Comparison of ENCODE assay signal across 8 cellular contexts in genomic region chr12:51323317-51323960, GRCh38. TPM values are rescaled to one million over a fixed set of nuclear protein-coding genes. Genes with fewer than 3 reads are reported as not detected.
DNase-seq lines count a peak whose midpoint lies in the region; ATAC-seq, FAIRE-seq and TF ChIP-seq lines count a peak whose summit lies in the region.

No MANE protein-coding gene starts in this region.

- TF ChIP-seq CTCF in K562 (IDR thresholded peaks at IDR 0.05 in 2 of 3, conservative IDR thresholded peaks at IDR 0.05 in 1 of 3; ENCODE audit: insufficient read depth in 2 of 3, low read depth in 1 of 3, low read length in 3 of 3): no peak
- TF ChIP-seq CTCF in WERI-Rb-1 (IDR thresholded peaks at IDR 0.05; ENCODE audit: low read depth, low read length): no peak

- FAIRE-seq in GM19239 (lab: Jason Lieb, UNC): peak; percentile 73
- no peak for FAIRE-seq in K562 (lab: Jason Lieb, UNC)

- H3K27me3 ChIP-seq in K562 (ENCODE audit: control insufficient read depth in 2 of 2, insufficient read depth in 2 of 2, low read length in 2 of 2) (no peaks in the 10 kb centered on the region), WERI-Rb-1 (ENCODE audit: insufficient read depth, low read depth, severe bottlenecking) (no peaks in the 10 kb centered on the region)

- in situ Hi-C loops in K562 (cut with MboI): no loop called here

- intact Hi-C loops in K562 (cut with micrococcal nuclease): no loop called here

- H3K27me3 Mint-ChIP-seq in T-cell: no peaks in the 10 kb centered on the region

- no peak for TF ChIP-seq POLR2A in K562 (conservative IDR thresholded peaks at IDR 0.05)

- CTCF ChIA-PET in T-cell (lab: Charles Lee): interaction anchor here (0.6 to 3.4 kb wide), 4 partner anchors 15 to 46 kb away, joined by 3 to 20 read pairs (median 7); no protein-coding TSS in a partner anchor
- CTCF ChIA-PET in K562 (lab: Yijun Ruan, JAX; ENCODE audit: low intra/inter-chr PET ratio): no interaction called here

- H3K4me3 Mint-ChIP-seq in T-cell: peak overlapping the region; percentile 96 to 98 (median 96)

- no peaks in the 10 kb centered on the region for H3K9me3 Mint-ChIP-seq in T-cell

- no peak for TF ChIP-seq RAD21 in K562 (CRISPR knock-in tag; conservative IDR thresholded peaks at IDR 0.05 in 1 of 2, IDR thresholded peaks at IDR 0.05 in 1 of 2)

- H3K36me3 Mint-ChIP-seq in T-cell: peaks cover 26% of the 10 kb centered on the region

- H3K36me3 ChIP-seq in K562 (ENCODE audit: control insufficient read depth, insufficient read depth, low read length) (no peaks in the 10 kb centered on the region), WERI-Rb-1 (no peaks in the 10 kb centered on the region)

- no peaks in the 10 kb centered on the region for H4K20me1 ChIP-seq in K562 (replicated peaks; ENCODE audit: control insufficient read depth, insufficient read depth, low read length)

- TF ChIP-seq EP300 in K562 (IDR thresholded peaks at IDR 0.05; ENCODE audit: low read length): no peak

- no TSS peak for BruUV-seq in K562 (replicated peaks; lab: Mats Ljungman, UMichigan)

- H3K4me1 Mint-ChIP-seq in T-cell: peaks cover 90 to 93% (median 91%) of the 10 kb centered on the region in 3 donors

- no peak overlapping the region for H3K9ac ChIP-seq in K562 (ENCODE audit: insufficient read depth in 1 of 2, low read depth in 2 of 2, low read length in 2 of 2)

- H3K27ac Mint-ChIP-seq in T-cell: peak overlapping the region; percentile 98

- 88% methylated on average over 11 of the region's 15 CpGs for WGBS in K562 (ENCODE audit: insufficient coverage, low coverage, missing lambda C conversion rate)

- 0 out of 2 replicates have a peak overlapping the region, but pooled peaks have one; percentile 88 for H2AFZ ChIP-seq in K562 (ENCODE audit: low read depth, low read length)

- H3K9me1 ChIP-seq in K562 (ENCODE audit: control insufficient read depth, insufficient read depth, low read length): no peaks in the 10 kb centered on the region

- ATAC-seq in T-cell (replicated peaks in 1 of 4) (peak; percentile 32 to 75 (median 51)), K562 (no peak)

- POLR2A ChIA-PET in T-cell (lab: Charles Lee): interaction anchor here in 1 of 2 donors (1.0 kb wide), 1 partner anchor 83 kb away, joined by 3 read pairs; no protein-coding TSS in a partner anchor
- POLR2A ChIA-PET in K562 (lab: Yijun Ruan, JAX): interaction anchor here (0.6 kb wide), 1 partner anchor 30 kb away, joined by 5 read pairs; no protein-coding TSS in a partner anchor

- H3K4me1 ChIP-seq in K562 (replicated peaks in 1 of 2; ENCODE audit: control insufficient read depth in 2 of 2, insufficient read depth in 2 of 2, low read length in 2 of 2): peaks cover 51 to 75% of the 10 kb centered on the region in 2 experiments

- no peaks in the 10 kb centered on the region for H3K9me3 ChIP-seq in K562 (replicated peaks; ENCODE audit: control insufficient read depth, insufficient read depth, low read depth, low read length)
- H3K9me3 ChIP-seq in WERI-Rb-1 (ENCODE audit: severe bottlenecking): no peaks in the 10 kb centered on the region

- no peak overlapping the region for H3K27ac ChIP-seq in K562 (ENCODE audit: extremely low read depth, low read depth, low read length)
- H3K27ac ChIP-seq in WERI-Rb-1: no peak overlapping the region

- DNase-seq in GM19239 (ENCODE audit: insufficient read length, low spot score): no peak
- peak; percentile 30 to 77 (median 60) for DNase-seq in T-cell
- DNase-seq in K562 (ENCODE audit: extremely low read depth in 1 of 4, low spot score in 3 of 4): no peak
- DNase-seq in stimulated activated CD8-positive, alpha-beta memory T cell treated with anti-CD3 and anti-CD28 coated beads, Interleukin-7, amount 100 ng/mL, for 1 hour (ENCODE audit: low read depth in 2 of 2): peak; percentile 11 to 36
- no peak for DNase-seq in COLO668 (lab: John Stamatoyannopoulos, UW; ENCODE audit: unreplicated experiment)
- DNase-seq in WERI-Rb-1: no peak
- no peak for DNase-seq in NCI-H2029 treated with DMSO at 0.1 percent for 48 hours (lab: John Stamatoyannopoulos, UW)
- DNase-seq in inferior parietal cortex (ENCODE audit: extremely low spot score): no peak

- H3K4me3 ChIP-seq in K562: no peak overlapping the region
- no peak overlapping the region for H3K4me3 ChIP-seq in WERI-Rb-1 (ENCODE audit: low read depth, low read length)

- H3K4me2 ChIP-seq in K562 (ENCODE audit: insufficient read depth, low read length): no peak overlapping the region

- H3K79me2 ChIP-seq in K562 (ENCODE audit: control insufficient read depth, insufficient read depth, low read length): no peaks in the 10 kb centered on the region

TF ChIP-seq in K562, 482 proteins besides CTCF, POLR2A, EP300 and RAD21 (continues in another document):
- no peak for TF ChIP-seq FUS (optimal IDR thresholded peaks at IDR 0.05; ENCODE audit: low read depth, low read length)
- TF ChIP-seq ETV6 (IDR thresholded peaks at IDR 0.05; ENCODE audit: borderline replicate concordance in 1 of 2, low read depth in 2 of 2, low read length in 1 of 2): no peak
- TF ChIP-seq ETV6 (CRISPR knock-in tag; IDR thresholded peaks at IDR 0.05; ENCODE audit: borderline replicate concordance): no peak

RNA-seq across cellular contexts. Expression of gene BIN2, which starts 0.5 kb away (rescaled TPM):
- total RNA-seq in T-cell (100 to 1,000 TPM; 196 to 240 (median 202) TPM), K562 (2014; rRNA removed) (0.20 TPM in 1 of 2 replicates, not detected in the other), K562 (2014; rRNA removed; fragmentation: Illumina TruSeq; extraction: Trizol) (0.18 and 0.38 TPM in 2 replicates), K562 (2015; rRNA removed; fragmentation: Illumina TruSeq; extraction: Trizol) (0.22 and 0.23 TPM in 2 replicates), K562 (2021) (0.29 and 0.45 TPM in 2 replicates)
- 0.19 and 0.76 TPM in 2 replicates for total RNA-seq in K562 (2011; cell fraction: chromatin; rRNA removed; ENCODE audit: low replicate concordance)
- total RNA-seq in K562 (2011; cell fraction: nucleolus; rRNA removed): not detected in 2 replicates
- not detected in 2 replicates for total RNA-seq in K562 (2011; cell fraction: nucleoplasm; rRNA removed)
- polyA plus RNA-seq in K562 (2011; rRNA removed) (0.20 and 0.28 TPM in 2 replicates), K562 (2014; fragmentation: Illumina TruSeq; extraction: Trizol) (0.33 and 0.39 TPM in 2 replicates), K562 (2014; fragmentation: Nextera tagmentation; extraction: Ambion mirVana) (under 1 TPM; 0.04 to 0.11 TPM), K562 (2014; rRNA removed) (0.28 and 0.30 TPM in 2 replicates)
- polyA plus RNA-seq in K562 (2011; cell fraction: cytosol; rRNA removed): 0.18 and 0.22 TPM in 2 replicates
- polyA plus RNA-seq in K562 (2011; cell fraction: nucleus; rRNA removed): 0.10 TPM in 2 replicates
- 0.58 and 0.82 TPM in 2 replicates for polyA plus RNA-seq in K562 (2012)
- 0.12 TPM in 1 of 2 replicates, not detected in the other for polyA minus RNA-seq in K562 (2011; rRNA and poly(A)+ RNA removed)
- polyA minus RNA-seq in K562 (2011; cell fraction: cytosol; rRNA and poly(A)+ RNA removed): not detected in 2 replicates
- not detected in 2 replicates for polyA minus RNA-seq in K562 (2011; cell fraction: nucleus; rRNA and poly(A)+ RNA removed)

RNA-seq across cellular contexts. Expression of gene CELA1, which starts 23.0 kb away (rescaled TPM):
- 1 to 10 TPM in 2 of 5 donors, under 1 TPM in 3; 0.47 to 3.5 (median 0.88) TPM for total RNA-seq in T-cell
- not detected in 2 replicates for total RNA-seq in K562 (2011; cell fraction: chromatin; rRNA removed; ENCODE audit: low replicate concordance)
- total RNA-seq in K562 (2011; cell fraction: nucleolus; rRNA removed): not detected in 2 replicates
- total RNA-seq in K562 (2011; cell fraction: nucleoplasm; rRNA removed): not detected in 2 replicates
- not detected in 2 replicates for total RNA-seq in K562 (2014; rRNA removed)
- not detected in 2 replicates for total RNA-seq in K562 (2014; rRNA removed; fragmentation: Illumina TruSeq; extraction: Trizol)
- total RNA-seq in K562 (2015; rRNA removed; fragmentation: Illumina TruSeq; extraction: Trizol): not detected in 2 replicates
- total RNA-seq in K562 (2021): 0.22 TPM in 1 of 2 replicates, not detected in the other
- not detected in 2 replicates for polyA plus RNA-seq in K562 (2011; rRNA removed)
- not detected in 2 replicates for polyA plus RNA-seq in K562 (2011; cell fraction: cytosol; rRNA removed)
- polyA plus RNA-seq in K562 (2011; cell fraction: nucleus; rRNA removed): not detected in 2 replicates
- polyA plus RNA-seq in K562 (2012): 0.10 and 0.25 TPM in 2 replicates
- not detected in 2 replicates for polyA plus RNA-seq in K562 (2014; fragmentation: Illumina TruSeq; extraction: Trizol)
- under 1 TPM; 0.06 to 0.27 TPM for polyA plus RNA-seq in K562 (2014; fragmentation: Nextera tagmentation; extraction: Ambion mirVana)
- polyA plus RNA-seq in K562 (2014; rRNA removed): not detected in 2 replicates
- polyA minus RNA-seq in K562 (2011; rRNA and poly(A)+ RNA removed): not detected in 2 replicates
- not detected in 2 replicates for polyA minus RNA-seq in K562 (2011; cell fraction: cytosol; rRNA and poly(A)+ RNA removed)
- not detected in 2 replicates for polyA minus RNA-seq in K562 (2011; cell fraction: nucleus; rRNA and poly(A)+ RNA removed)

RNA-seq across cellular contexts. Expression of gene SMAGP, which starts 53.2 kb away (rescaled TPM):
- total RNA-seq in T-cell (1 to 10 TPM; 3.2 to 5.3 (median 3.6) TPM), K562 (2014; rRNA removed) (23.1 and 26.4 TPM in 2 replicates), K562 (2014; rRNA removed; fragmentation: Illumina TruSeq; extraction: Trizol) (26.5 and 31.6 TPM in 2 replicates), K562 (2015; rRNA removed; fragmentation: Illumina TruSeq; extraction: Trizol) (24.9 and 25.3 TPM in 2 replicates), K562 (2021) (29.7 and 35.9 TPM in 2 replicates)
- 33.1 and 42.1 TPM in 2 replicates for total RNA-seq in K562 (2011; cell fraction: chromatin; rRNA removed; ENCODE audit: low replicate concordance)
- total RNA-seq in K562 (2011; cell fraction: nucleolus; rRNA removed): 28.7 and 34.4 TPM in 2 replicates
- 43.1 and 65.2 TPM in 2 replicates for total RNA-seq in K562 (2011; cell fraction: nucleoplasm; rRNA removed)
- polyA plus RNA-seq in K562 (2011; rRNA removed) (52.2 and 62.3 TPM in 2 replicates), K562 (2014; fragmentation: Illumina TruSeq; extraction: Trizol) (45.9 and 53.9 TPM in 2 replicates), K562 (2014; fragmentation: Nextera tagmentation; extraction: Ambion mirVana) (10 to 100 TPM; 26.0 to 29.9 TPM), K562 (2014; rRNA removed) (33.6 and 35.3 TPM in 2 replicates)
- 47.6 and 61.5 TPM in 2 replicates for polyA plus RNA-seq in K562 (2011; cell fraction: cytosol; rRNA removed)
- polyA plus RNA-seq in K562 (2011; cell fraction: nucleus; rRNA removed): 38.6 and 59.2 TPM in 2 replicates
- 40.6 and 110 TPM in 2 replicates for polyA plus RNA-seq in K562 (2012)
- polyA minus RNA-seq in K562 (2011; rRNA and poly(A)+ RNA removed): 31.6 and 53.7 TPM in 2 replicates
- 14.2 and 22.0 TPM in 2 replicates for polyA minus RNA-seq in K562 (2011; cell fraction: cytosol; rRNA and poly(A)+ RNA removed)
- 10.8 and 13.6 TPM in 2 replicates for polyA minus RNA-seq in K562 (2011; cell fraction: nucleus; rRNA and poly(A)+ RNA removed)

Comparison
In these comparisons a context has a peak if more than half of its experiments do, and no peak if none do; other contexts are left out.
1. DNase-seq: peak in T-cell (34 of 34) and stimulated activated CD8-positive, alpha-beta memory T cell treated with anti-CD3 and anti-CD28 coated beads, Interleukin-7, amount 100 ng/mL, for 1 hour (2 of 2); none in GM19239 (single experiment), K562 (0 of 4), COLO668 (single experiment), WERI-Rb-1 (single experiment), NCI-H2029 treated with DMSO at 0.1 percent for 48 hours (single experiment) and inferior parietal cortex (single experiment).
2. RNA of gene BIN2, which starts 0.5 kb away (total RNA-seq): 196 to 240 TPM in T-cell; 0.18 to 0.76 TPM in K562; every median in the first group is over 100 times any median in the second.